ENCODE assay signal across 8 cellular contexts in the genomic region with DNA sequence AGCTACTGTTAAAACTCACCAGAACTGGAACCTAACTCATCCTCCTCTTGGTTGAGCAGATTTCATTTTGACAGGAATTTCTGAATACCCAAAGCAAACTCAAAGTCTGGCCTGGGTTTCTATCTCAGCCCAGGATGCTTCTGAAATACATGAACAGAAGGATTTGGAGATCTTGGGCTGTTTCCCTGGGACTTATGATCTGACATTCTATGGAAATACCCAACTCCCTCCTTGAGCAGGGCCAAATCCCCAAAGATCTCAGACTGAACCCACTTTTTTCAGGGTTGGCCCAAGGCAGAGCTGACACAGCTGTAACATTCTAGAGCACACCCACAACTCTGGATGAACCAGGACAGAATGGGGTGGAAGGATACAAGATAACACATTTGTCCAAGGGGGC. TPM values are rescaled to one million over a fixed set of nuclear protein-coding genes. Genes with fewer than 3 reads are reported as not detected.
DNase-seq lines count a peak whose midpoint lies in the region; ATAC-seq and TF ChIP-seq lines count a peak whose summit lies in the region.

No MANE protein-coding gene starts in this region.

- H3K9me3 ChIP-seq in stomach = no peaks in the 10 kb centered on the region

- H3K4me1 ChIP-seq in stomach = peaks cover 6 to 46% (median 29%) of the 10 kb centered on the region in 4 donors

- H3K27me3 ChIP-seq in stomach = no peaks in the 10 kb centered on the region

- no peak for TF ChIP-seq POLR2A in stomach (IDR thresholded peaks at IDR 0.05)
- TF ChIP-seq POLR2A in GM18505 (IDR thresholded peaks at IDR 0.05; ENCODE audit: borderline replicate concordance, extremely low read depth, insufficient read depth, insufficient read length) = no peak

- peak overlapping the region; percentile 84 for H3K4me3 Mint-ChIP-seq in T-helper 1 cell treated with Interleukin-12 subunit alpha and Interleukin-12 subunit beta and Interleukin-4 antibody, amounts not matched to agents 30 μg/mL and 1 μg/mL, for 36 hours
- H3K4me3 Mint-ChIP-seq in activated naive CD8-positive, alpha-beta T cell = peak overlapping the region; percentile 97
- H3K4me3 Mint-ChIP-seq in immature natural killer cell = peak overlapping the region; percentile 90 to 99 (median 97)

- H3K36me3 ChIP-seq in stomach = no peaks in the 10 kb centered on the region

- peak overlapping the region; percentile 87 to 100 (median 100) for H3K27ac ChIP-seq in stomach

- peaks cover 32% of the 10 kb centered on the region for H3K4me1 Mint-ChIP-seq in T-helper 1 cell treated with Interleukin-12 subunit alpha and Interleukin-12 subunit beta and Interleukin-4 antibody, amounts not matched to agents 30 μg/mL and 1 μg/mL, for 36 hours (ENCODE audit: low read depth)
- peaks cover 57% of the 10 kb centered on the region for H3K4me1 Mint-ChIP-seq in activated naive CD8-positive, alpha-beta T cell (ENCODE audit: low read depth)
- peaks cover 41 to 57% of the 10 kb centered on the region in 2 donors for H3K4me1 Mint-ChIP-seq in immature natural killer cell

- H3K36me3 Mint-ChIP-seq in T-helper 1 cell treated with Interleukin-12 subunit alpha and Interleukin-12 subunit beta and Interleukin-4 antibody, amounts not matched to agents 30 μg/mL and 1 μg/mL, for 36 hours (ENCODE audit: low read depth) = peaks cover 20% of the 10 kb centered on the region
- H3K36me3 Mint-ChIP-seq in activated naive CD8-positive, alpha-beta T cell = no peaks in the 10 kb centered on the region
- H3K36me3 Mint-ChIP-seq in immature natural killer cell = peaks cover 0 to 4% (median 4%) of the 10 kb centered on the region in 3 donors

- ATAC-seq in GM18505 (IDR thresholded peaks at IDR 0.05; ENCODE audit: unreplicated experiment) (no peak), HG03159 (IDR thresholded peaks at IDR 0.05; ENCODE audit: unreplicated experiment) (no peak)

- no peaks in the 10 kb centered on the region for H3K9me3 Mint-ChIP-seq in T-helper 1 cell treated with Interleukin-12 subunit alpha and Interleukin-12 subunit beta and Interleukin-4 antibody, amounts not matched to agents 30 μg/mL and 1 μg/mL, for 36 hours
- H3K9me3 Mint-ChIP-seq in activated naive CD8-positive, alpha-beta T cell (ENCODE audit: low read depth) = no peaks in the 10 kb centered on the region
- no peaks in the 10 kb centered on the region for H3K9me3 Mint-ChIP-seq in immature natural killer cell

- no peak for TF ChIP-seq CTCF in stomach (IDR thresholded peaks at IDR 0.05)

- peak overlapping the region in 2 of 4 donors; percentile 86 to 89 for H3K4me3 ChIP-seq in stomach

- no peak for TF ChIP-seq EP300 in stomach (IDR thresholded peaks at IDR 0.05)

- DNase-seq in T-helper 1 cell (no peak), immature natural killer cell (no peak), stomach (no peak), KG1 (lab: John Stamatoyannopoulos, UW) (no peak)

- peaks cover 47% of the 10 kb centered on the region for H3K27me3 Mint-ChIP-seq in T-helper 1 cell treated with Interleukin-12 subunit alpha and Interleukin-12 subunit beta and Interleukin-4 antibody, amounts not matched to agents 30 μg/mL and 1 μg/mL, for 36 hours (ENCODE audit: low read depth)
- no peaks in the 10 kb centered on the region for H3K27me3 Mint-ChIP-seq in activated naive CD8-positive, alpha-beta T cell
- H3K27me3 Mint-ChIP-seq in immature natural killer cell (ENCODE audit: low read depth in 3 of 3) = peaks cover 3 to 8% (median 7%) of the 10 kb centered on the region in 3 donors

- intact Hi-C loops in stomach (cut with DNase I; ENCODE audit: low total_unique reads) = no loop called here

- peak overlapping the region; percentile 33 for H3K27ac Mint-ChIP-seq in T-helper 1 cell treated with Interleukin-12 subunit alpha and Interleukin-12 subunit beta and Interleukin-4 antibody, amounts not matched to agents 30 μg/mL and 1 μg/mL, for 36 hours
- H3K27ac Mint-ChIP-seq in activated naive CD8-positive, alpha-beta T cell = peak overlapping the region; percentile 98
- peak overlapping the region; percentile 92 to 99 (median 95) for H3K27ac Mint-ChIP-seq in immature natural killer cell

RNA-seq across cellular contexts. Expression of a gene that starts 1.1 kb away (rescaled TPM):
- 1,000 to 10,000 TPM in 1 of 3 donors, 100 to 1,000 TPM in 2; 850 to 1,055 (median 878) TPM for polyA plus RNA-seq in immature natural killer cell
- 100 to 1,000 TPM; 271 to 419 (median 293) TPM for total RNA-seq in stomach
- polyA plus RNA-seq in stomach = 100 to 1,000 TPM; 113 to 359 (median 141) TPM

Comparison
In these comparisons a context has a peak if more than half of its experiments do, and no peak if none do; other contexts are left out.
1. H3K27ac Mint-ChIP-seq: peak in every context shown above with its lines; median percentile 98 in activated naive CD8-positive, alpha-beta T cell; 95 in immature natural killer cell; 33 in T-helper 1 cell treated with Interleukin-12 subunit alpha and Interleukin-12 subunit beta and Interleukin-4 antibody, amounts not matched to agents 30 μg/mL and 1 μg/mL, for 36 hours.